8 cellular contexts compared by ENCODE assay signal in genomic region chr3:81910244-81910852, GRCh38.
DNase-seq lines count a peak whose midpoint lies in the region; ATAC-seq and TF ChIP-seq lines count a peak whose summit lies in the region.

No MANE protein-coding gene starts in this region.

- H3K27me3 Mint-ChIP-seq in CD4-positive, alpha-beta memory T cell = peaks cover 4 to 6% of the 10 kb centered on the region in 2 donors

- DNase-seq in CD4-positive, alpha-beta memory T cell = peak in 4 of 5 donors; percentile 1 to 23 (median 6)
- DNase-seq in Peyer's patch (no peak), epithelial cell of proximal tubule (ENCODE audit: low read depth) (no peak), neuronal stem cell (ENCODE audit: low spot score) (peak; percentile 26), cerebellar nuclear complex (lab: John Stamatoyannopoulos, UW) (no peak), NCI-H1436 (lab: John Stamatoyannopoulos, UW) (no peak)

- no peaks in the 10 kb centered on the region for H3K79me1 ChIP-seq in neuronal stem cell (ENCODE audit: low read depth, low read length)

- no peak overlapping the region for H3K27ac ChIP-seq in CD4-positive, alpha-beta memory T cell (ENCODE audit: low read depth, low read length)
- no peak overlapping the region for H3K27ac ChIP-seq in Peyer's patch
- H3K27ac ChIP-seq in neuronal stem cell (replicated peaks; ENCODE audit: low read length) = no peak overlapping the region

- H3K4me3 Mint-ChIP-seq in CD4-positive, alpha-beta memory T cell = no peak overlapping the region

- no peak overlapping the region for H3K4me2 ChIP-seq in neuronal stem cell (ENCODE audit: insufficient read depth, low read length, poor library complexity, severe bottlenecking)

- CTCF ChIA-PET in CD4-positive, alpha-beta memory T cell (lab: Charles Lee; ENCODE audit: partially characterized antibody) = interaction anchor here (0.9 to 3.3 kb wide), 8 partner anchors 10 to 243 kb away, joined by 3 to 36 read pairs (median 5); no protein-coding TSS in a partner anchor

- peaks cover 0 to 3% (median under 1%) of the 10 kb centered on the region in 4 donors for H3K4me1 Mint-ChIP-seq in CD4-positive, alpha-beta memory T cell

- H2AK5ac ChIP-seq in neuronal stem cell (ENCODE audit: low read depth, low read length) = no peak overlapping the region

- H2BK120ac ChIP-seq in neuronal stem cell (ENCODE audit: low read depth, low read length) = no peak overlapping the region

- no peak overlapping the region for H3K14ac ChIP-seq in neuronal stem cell (ENCODE audit: low read length)

- no peaks in the 10 kb centered on the region for H3K4me1 ChIP-seq in CD4-positive, alpha-beta memory T cell (ENCODE audit: insufficient read depth, low read length)
- no peaks in the 10 kb centered on the region for H3K4me1 ChIP-seq in Peyer's patch
- no peaks in the 10 kb centered on the region for H3K4me1 ChIP-seq in neuronal stem cell (ENCODE audit: control insufficient read depth in 2 of 2, insufficient read depth in 1 of 2, low read depth in 1 of 2, low read length in 2 of 2)

- H3K36me3 ChIP-seq in CD4-positive, alpha-beta memory T cell (ENCODE audit: insufficient read depth, low read length) = no peaks in the 10 kb centered on the region
- H3K36me3 ChIP-seq in Peyer's patch = no peaks in the 10 kb centered on the region
- no peaks in the 10 kb centered on the region for H3K36me3 ChIP-seq in neuronal stem cell (replicated peaks in 1 of 2; ENCODE audit: control insufficient read depth in 2 of 2, insufficient read depth in 2 of 2, low read length in 2 of 2)

- TF ChIP-seq CTCF in Peyer's patch (IDR thresholded peaks at IDR 0.05) (peak in 5 of 6 experiments; percentile 36 to 54 (median 49)), epithelial cell of proximal tubule (conservative IDR thresholded peaks at IDR 0.05; ENCODE audit: low read depth, low read length) (peak; percentile 84)

- no peak overlapping the region for H2BK15ac ChIP-seq in neuronal stem cell (ENCODE audit: low read length)

- H3K23ac ChIP-seq in neuronal stem cell (ENCODE audit: low read depth, low read length, poor library complexity) = no peak overlapping the region

- H3K27me3 ChIP-seq in CD4-positive, alpha-beta memory T cell (ENCODE audit: insufficient read depth, low read length) = no peaks in the 10 kb centered on the region
- H3K27me3 ChIP-seq in Peyer's patch = no peaks in the 10 kb centered on the region
- no peaks in the 10 kb centered on the region for H3K27me3 ChIP-seq in neuronal stem cell (ENCODE audit: control insufficient read depth in 3 of 3, insufficient read depth in 3 of 3, low read depth in 1 of 3, low read length in 3 of 3)

- ATAC-seq in GM18511 (IDR thresholded peaks at IDR 0.05; ENCODE audit: unreplicated experiment) (peak; percentile 73), HG03175 (IDR thresholded peaks at IDR 0.05; ENCODE audit: unreplicated experiment) (peak; percentile 70)

- H3K27ac Mint-ChIP-seq in CD4-positive, alpha-beta memory T cell = no peak overlapping the region

- H3K4me3 ChIP-seq in CD4-positive, alpha-beta memory T cell (ENCODE audit: low read length in 2 of 2) = no peak overlapping the region
- no peak overlapping the region for H3K4me3 ChIP-seq in Peyer's patch
- no peak overlapping the region for H3K4me3 ChIP-seq in epithelial cell of proximal tubule (ENCODE audit: low read depth, low read length)
- H3K4me3 ChIP-seq in neuronal stem cell (ENCODE audit: low read length in 2 of 2) = no peak overlapping the region

- H4K8ac ChIP-seq in neuronal stem cell (ENCODE audit: low read depth, low read length) = no peak overlapping the region

- intact Hi-C loops in CD4-positive, alpha-beta memory T cell (cut with micrococcal nuclease) = no loop called here

- H2BK5ac ChIP-seq in neuronal stem cell (ENCODE audit: low read length) = no peak overlapping the region

- no peaks in the 10 kb centered on the region for H3K36me3 Mint-ChIP-seq in CD4-positive, alpha-beta memory T cell

- H3K18ac ChIP-seq in neuronal stem cell (ENCODE audit: low read length) = no peak overlapping the region

- H3K9me3 Mint-ChIP-seq in CD4-positive, alpha-beta memory T cell = no peaks in the 10 kb centered on the region

- no peak for TF ChIP-seq POLR2A in Peyer's patch (IDR thresholded peaks at IDR 0.05)

- H3K9ac ChIP-seq in neuronal stem cell (ENCODE audit: low read depth, low read length, poor library complexity) = no peak overlapping the region

- no peaks in the 10 kb centered on the region for H3K9me3 ChIP-seq in CD4-positive, alpha-beta memory T cell (ENCODE audit: control insufficient read depth in 1 of 2, low read length in 2 of 2)
- H3K9me3 ChIP-seq in Peyer's patch (no peaks in the 10 kb centered on the region), neuronal stem cell (replicated peaks in 1 of 2; ENCODE audit: control insufficient read depth in 2 of 2, insufficient read depth in 1 of 2, low read depth in 1 of 2, low read length in 2 of 2) (no peaks in the 10 kb centered on the region)

- POLR2A ChIA-PET in CD4-positive, alpha-beta memory T cell (lab: Charles Lee; ENCODE audit: partially characterized antibody) = no interaction called here

- no peak overlapping the region for H2BK12ac ChIP-seq in neuronal stem cell (ENCODE audit: low read length)

- H2AFZ ChIP-seq in neuronal stem cell (ENCODE audit: low read length) = no peak overlapping the region

- WGBS in neuronal stem cell (ENCODE audit: extremely low coverage in 2 of 2, insufficient read length in 2 of 2, insufficient replicate concordance in 1 of 2), 2 donors = no CpG with 5 or more reads among the region's 5 CpGs

- no peak overlapping the region for H3K4ac ChIP-seq in neuronal stem cell (ENCODE audit: low read length)

- H4K91ac ChIP-seq in neuronal stem cell (ENCODE audit: low read depth, low read length, poor library complexity) = no peak overlapping the region

Comparison
In these comparisons a context has a peak if more than half of its experiments do, and no peak if none do; other contexts are left out.
1. DNase-seq: peak in CD4-positive, alpha-beta memory T cell (4 of 5) and neuronal stem cell (single experiment); none in Peyer's patch (0 of 3), epithelial cell of proximal tubule (single experiment), cerebellar nuclear complex (0 of 2) and NCI-H1436 (single experiment).